Comparison of ENCODE assay signal across 1 cellular context in the genomic region with DNA sequence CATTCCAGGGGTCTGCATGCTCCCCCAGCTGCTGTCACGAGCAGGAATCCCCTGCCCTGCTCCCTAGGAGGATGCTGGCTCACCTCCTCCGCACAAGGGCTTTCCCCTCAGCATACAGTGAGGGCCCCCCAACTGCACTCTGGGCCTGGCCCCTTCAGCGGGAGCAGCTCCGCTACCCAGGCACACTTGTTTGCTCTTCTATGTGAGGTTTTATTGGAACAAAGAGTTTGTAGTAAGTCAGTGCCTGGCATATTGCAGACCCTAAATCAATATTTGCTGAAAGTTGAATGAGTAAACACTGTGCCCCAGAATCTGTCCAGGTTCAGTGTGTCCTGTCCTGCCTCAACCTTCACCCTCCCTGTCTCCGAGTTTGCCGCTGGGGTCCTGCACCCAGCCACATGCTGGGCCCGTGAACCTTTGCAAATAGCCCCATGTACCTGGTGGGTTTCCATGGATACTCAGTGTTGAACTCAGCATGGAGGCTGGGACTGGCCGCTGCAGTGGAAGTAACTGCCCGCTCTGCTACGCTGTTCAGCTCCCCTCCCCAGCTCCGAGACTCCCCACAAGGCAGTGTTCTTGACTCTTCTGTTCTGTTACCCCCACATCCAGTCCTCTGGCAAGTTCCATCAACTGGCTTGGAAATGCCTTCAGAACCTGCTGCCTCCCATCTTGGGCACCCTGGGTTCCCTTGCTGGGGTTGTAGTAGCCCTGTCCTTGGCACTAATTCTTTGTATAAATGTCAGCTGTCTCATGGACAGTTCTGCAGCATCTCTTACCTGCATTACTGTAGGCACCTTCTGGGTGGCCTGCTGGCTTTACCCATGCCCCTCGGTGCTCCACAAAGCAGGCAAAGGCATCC.
A peak's percentile ranks its signal among the peaks of the same experiment; 100 is the strongest.
TF ChIP-seq lines count a peak whose summit lies in the region.

No MANE protein-coding gene starts in this region.

TF ChIP-seq in HepG2, 621 proteins besides CTCF, POLR2A, EP300 and RAD21 (continued from another document and continues in another):
- TF ChIP-seq, protein P1, sequence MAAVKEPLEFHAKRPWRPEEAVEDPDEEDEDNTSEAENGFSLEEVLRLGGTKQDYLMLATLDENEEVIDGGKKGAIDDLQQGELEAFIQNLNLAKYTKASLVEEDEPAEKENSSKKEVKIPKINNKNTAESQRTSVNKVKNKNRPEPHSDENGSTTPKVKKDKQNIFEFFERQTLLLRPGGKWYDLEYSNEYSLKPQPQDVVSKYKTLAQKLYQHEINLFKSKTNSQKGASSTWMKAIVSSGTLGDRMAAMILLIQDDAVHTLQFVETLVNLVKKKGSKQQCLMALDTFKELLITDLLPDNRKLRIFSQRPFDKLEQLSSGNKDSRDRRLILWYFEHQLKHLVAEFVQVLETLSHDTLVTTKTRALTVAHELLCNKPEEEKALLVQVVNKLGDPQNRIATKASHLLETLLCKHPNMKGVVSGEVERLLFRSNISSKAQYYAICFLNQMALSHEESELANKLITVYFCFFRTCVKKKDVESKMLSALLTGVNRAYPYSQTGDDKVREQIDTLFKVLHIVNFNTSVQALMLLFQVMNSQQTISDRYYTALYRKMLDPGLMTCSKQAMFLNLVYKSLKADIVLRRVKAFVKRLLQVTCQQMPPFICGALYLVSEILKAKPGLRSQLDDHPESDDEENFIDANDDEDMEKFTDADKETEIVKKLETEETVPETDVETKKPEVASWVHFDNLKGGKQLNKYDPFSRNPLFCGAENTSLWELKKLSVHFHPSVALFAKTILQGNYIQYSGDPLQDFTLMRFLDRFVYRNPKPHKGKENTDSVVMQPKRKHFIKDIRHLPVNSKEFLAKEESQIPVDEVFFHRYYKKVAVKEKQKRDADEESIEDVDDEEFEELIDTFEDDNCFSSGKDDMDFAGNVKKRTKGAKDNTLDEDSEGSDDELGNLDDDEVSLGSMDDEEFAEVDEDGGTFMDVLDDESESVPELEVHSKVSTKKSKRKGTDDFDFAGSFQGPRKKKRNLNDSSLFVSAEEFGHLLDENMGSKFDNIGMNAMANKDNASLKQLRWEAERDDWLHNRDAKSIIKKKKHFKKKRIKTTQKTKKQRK (IDR thresholded peaks at IDR 0.05; ENCODE audit: low read length), result no peak
- TF ChIP-seq TEAD3 (CRISPR knock-in tag; optimal IDR thresholded peaks at IDR 0.05; ENCODE audit: borderline replicate concordance), result peak; percentile 44
- no peak for TF ChIP-seq ATAD3A (CRISPR knock-in tag; IDR thresholded peaks at IDR 0.05)
- TF ChIP-seq ZNF33A (CRISPR knock-in tag; IDR thresholded peaks at IDR 0.05; ENCODE audit: borderline replicate concordance), result no peak
- no peak for TF ChIP-seq SP4 (CRISPR knock-in tag; IDR thresholded peaks at IDR 0.05)
- TF ChIP-seq NFYB (CRISPR knock-in tag; IDR thresholded peaks at IDR 0.05), result no peak
- TF ChIP-seq EEA1 (CRISPR knock-in tag; IDR thresholded peaks at IDR 0.05; ENCODE audit: borderline replicate concordance), result no peak
- no peak; the same call in 1 of the 2 replicates for TF ChIP-seq ZNF607 (CRISPR knock-in tag; IDR thresholded peaks at IDR 0.05; ENCODE audit: borderline replicate concordance)
- TF ChIP-seq ZNF335 (CRISPR knock-in tag; IDR thresholded peaks at IDR 0.05), result no peak; the same call in 1 of the 2 replicates
- TF ChIP-seq KLF16 (CRISPR knock-in tag; IDR thresholded peaks at IDR 0.05), result peak in 1 of 2 experiments; percentile 68; a peak in 2 of 4 replicates
- TF ChIP-seq NCOA5 (CRISPR knock-in tag; IDR thresholded peaks at IDR 0.05), result no peak
- TF ChIP-seq KMT2B (CRISPR knock-in tag; IDR thresholded peaks at IDR 0.05), result peak; percentile 57; the same call in 1 of the 2 replicates
- TF ChIP-seq, protein P2, sequence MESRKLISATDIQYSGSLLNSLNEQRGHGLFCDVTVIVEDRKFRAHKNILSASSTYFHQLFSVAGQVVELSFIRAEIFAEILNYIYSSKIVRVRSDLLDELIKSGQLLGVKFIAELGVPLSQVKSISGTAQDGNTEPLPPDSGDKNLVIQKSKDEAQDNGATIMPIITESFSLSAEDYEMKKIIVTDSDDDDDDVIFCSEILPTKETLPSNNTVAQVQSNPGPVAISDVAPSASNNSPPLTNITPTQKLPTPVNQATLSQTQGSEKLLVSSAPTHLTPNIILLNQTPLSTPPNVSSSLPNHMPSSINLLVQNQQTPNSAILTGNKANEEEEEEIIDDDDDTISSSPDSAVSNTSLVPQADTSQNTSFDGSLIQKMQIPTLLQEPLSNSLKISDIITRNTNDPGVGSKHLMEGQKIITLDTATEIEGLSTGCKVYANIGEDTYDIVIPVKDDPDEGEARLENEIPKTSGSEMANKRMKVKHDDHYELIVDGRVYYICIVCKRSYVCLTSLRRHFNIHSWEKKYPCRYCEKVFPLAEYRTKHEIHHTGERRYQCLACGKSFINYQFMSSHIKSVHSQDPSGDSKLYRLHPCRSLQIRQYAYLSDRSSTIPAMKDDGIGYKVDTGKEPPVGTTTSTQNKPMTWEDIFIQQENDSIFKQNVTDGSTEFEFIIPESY (CRISPR knock-in tag; IDR thresholded peaks at IDR 0.05), result peak; percentile 53
- no peak for TF ChIP-seq TEAD2 (CRISPR knock-in tag; IDR thresholded peaks at IDR 0.05)
- TF ChIP-seq FOSL2 (CRISPR knock-in tag; IDR thresholded peaks at IDR 0.05), result peak; percentile 72; the same call in 1 of the 2 replicates
- TF ChIP-seq HNF4A (CRISPR knock-in tag; IDR thresholded peaks at IDR 0.05), result peak; percentile 86
- TF ChIP-seq ZSCAN25 (CRISPR knock-in tag; IDR thresholded peaks at IDR 0.05), result peak; percentile 56; the same call in 1 of the 2 replicates
- TF ChIP-seq HMG20B (CRISPR knock-in tag; conservative IDR thresholded peaks at IDR 0.05), result peak; percentile 87
- TF ChIP-seq FOXO1 (CRISPR knock-in tag; IDR thresholded peaks at IDR 0.05), result peak; percentile 88; the same call in 1 of the 2 replicates
- TF ChIP-seq ZNF333 (CRISPR knock-in tag; IDR thresholded peaks at IDR 0.05; ENCODE audit: borderline replicate concordance), result 0 out of 2 replicates have a peak, but pooled peaks have one; percentile 54
- TF ChIP-seq DNMT3B (CRISPR knock-in tag; conservative IDR thresholded peaks at IDR 0.05), result no peak
- TF ChIP-seq GABPB1 (CRISPR knock-in tag; IDR thresholded peaks at IDR 0.05), result peak; percentile 41; the same call in 1 of the 2 replicates
- TF ChIP-seq, protein P3, sequence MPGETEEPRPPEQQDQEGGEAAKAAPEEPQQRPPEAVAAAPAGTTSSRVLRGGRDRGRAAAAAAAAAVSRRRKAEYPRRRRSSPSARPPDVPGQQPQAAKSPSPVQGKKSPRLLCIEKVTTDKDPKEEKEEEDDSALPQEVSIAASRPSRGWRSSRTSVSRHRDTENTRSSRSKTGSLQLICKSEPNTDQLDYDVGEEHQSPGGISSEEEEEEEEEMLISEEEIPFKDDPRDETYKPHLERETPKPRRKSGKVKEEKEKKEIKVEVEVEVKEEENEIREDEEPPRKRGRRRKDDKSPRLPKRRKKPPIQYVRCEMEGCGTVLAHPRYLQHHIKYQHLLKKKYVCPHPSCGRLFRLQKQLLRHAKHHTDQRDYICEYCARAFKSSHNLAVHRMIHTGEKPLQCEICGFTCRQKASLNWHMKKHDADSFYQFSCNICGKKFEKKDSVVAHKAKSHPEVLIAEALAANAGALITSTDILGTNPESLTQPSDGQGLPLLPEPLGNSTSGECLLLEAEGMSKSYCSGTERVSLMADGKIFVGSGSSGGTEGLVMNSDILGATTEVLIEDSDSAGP (CRISPR knock-in tag; IDR thresholded peaks at IDR 0.05; ENCODE audit: borderline replicate concordance), result peak; percentile 29; the same call in 1 of the 2 replicates
- TF ChIP-seq BHLHE40 (IDR thresholded peaks at IDR 0.05; ENCODE audit: low read length), result peak; percentile 54
- no peak for TF ChIP-seq AGO1 (IDR thresholded peaks at IDR 0.05; ENCODE audit: low read depth, low read length, poor library complexity, severe bottlenecking)
- no peak for TF ChIP-seq ATF1 (CRISPR knock-in tag; IDR thresholded peaks at IDR 0.05)
- TF ChIP-seq, protein P4, sequence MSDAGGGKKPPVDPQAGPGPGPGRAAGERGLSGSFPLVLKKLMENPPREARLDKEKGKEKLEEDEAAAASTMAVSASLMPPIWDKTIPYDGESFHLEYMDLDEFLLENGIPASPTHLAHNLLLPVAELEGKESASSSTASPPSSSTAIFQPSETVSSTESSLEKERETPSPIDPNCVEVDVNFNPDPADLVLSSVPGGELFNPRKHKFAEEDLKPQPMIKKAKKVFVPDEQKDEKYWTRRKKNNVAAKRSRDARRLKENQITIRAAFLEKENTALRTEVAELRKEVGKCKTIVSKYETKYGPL (CRISPR knock-in tag; IDR thresholded peaks at IDR 0.05), result no peak
- TF ChIP-seq, protein P5, sequence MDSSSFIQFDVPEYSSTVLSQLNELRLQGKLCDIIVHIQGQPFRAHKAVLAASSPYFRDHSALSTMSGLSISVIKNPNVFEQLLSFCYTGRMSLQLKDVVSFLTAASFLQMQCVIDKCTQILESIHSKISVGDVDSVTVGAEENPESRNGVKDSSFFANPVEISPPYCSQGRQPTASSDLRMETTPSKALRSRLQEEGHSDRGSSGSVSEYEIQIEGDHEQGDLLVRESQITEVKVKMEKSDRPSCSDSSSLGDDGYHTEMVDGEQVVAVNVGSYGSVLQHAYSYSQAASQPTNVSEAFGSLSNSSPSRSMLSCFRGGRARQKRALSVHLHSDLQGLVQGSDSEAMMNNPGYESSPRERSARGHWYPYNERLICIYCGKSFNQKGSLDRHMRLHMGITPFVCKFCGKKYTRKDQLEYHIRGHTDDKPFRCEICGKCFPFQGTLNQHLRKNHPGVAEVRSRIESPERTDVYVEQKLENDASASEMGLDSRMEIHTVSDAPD (CRISPR knock-in tag; IDR thresholded peaks at IDR 0.05), result 0 out of 2 replicates have a peak, but pooled peaks have one; percentile 63
- TF ChIP-seq SP2 (CRISPR knock-in tag; IDR thresholded peaks at IDR 0.05), result no peak
- TF ChIP-seq, protein P6, sequence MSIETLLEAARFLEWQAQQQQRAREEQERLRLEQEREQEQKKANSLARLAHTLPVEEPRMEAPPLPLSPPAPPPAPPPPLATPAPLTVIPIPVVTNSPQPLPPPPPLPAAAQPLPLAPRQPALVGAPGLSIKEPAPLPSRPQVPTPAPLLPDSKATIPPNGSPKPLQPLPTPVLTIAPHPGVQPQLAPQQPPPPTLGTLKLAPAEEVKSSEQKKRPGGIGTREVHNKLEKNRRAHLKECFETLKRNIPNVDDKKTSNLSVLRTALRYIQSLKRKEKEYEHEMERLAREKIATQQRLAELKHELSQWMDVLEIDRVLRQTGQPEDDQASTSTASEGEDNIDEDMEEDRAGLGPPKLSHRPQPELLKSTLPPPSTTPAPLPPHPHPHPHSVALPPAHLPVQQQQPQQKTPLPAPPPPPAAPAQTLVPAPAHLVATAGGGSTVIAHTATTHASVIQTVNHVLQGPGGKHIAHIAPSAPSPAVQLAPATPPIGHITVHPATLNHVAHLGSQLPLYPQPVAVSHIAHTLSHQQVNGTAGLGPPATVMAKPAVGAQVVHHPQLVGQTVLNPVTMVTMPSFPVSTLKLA (IDR thresholded peaks at IDR 0.05), result peak; percentile 72; the same call in 1 of the 2 replicates
- TF ChIP-seq, protein P7, sequence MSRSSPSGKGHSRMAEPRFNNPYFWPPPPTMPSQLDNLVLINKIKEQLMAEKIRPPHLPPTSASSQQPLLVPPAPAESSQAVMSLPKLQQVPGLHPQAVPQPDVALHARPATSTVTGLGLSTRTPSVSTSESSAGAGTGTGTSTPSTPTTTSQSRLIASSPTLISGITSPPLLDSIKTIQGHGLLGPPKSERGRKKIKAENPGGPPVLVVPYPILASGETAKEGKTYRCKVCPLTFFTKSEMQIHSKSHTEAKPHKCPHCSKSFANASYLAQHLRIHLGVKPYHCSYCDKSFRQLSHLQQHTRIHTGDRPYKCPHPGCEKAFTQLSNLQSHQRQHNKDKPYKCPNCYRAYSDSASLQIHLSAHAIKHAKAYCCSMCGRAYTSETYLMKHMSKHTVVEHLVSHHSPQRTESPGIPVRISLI (CRISPR knock-in tag; IDR thresholded peaks at IDR 0.05; ENCODE audit: borderline replicate concordance), result no peak
- TF ChIP-seq ZNF263 (CRISPR knock-in tag; IDR thresholded peaks at IDR 0.05), result peak; percentile 46; the same call in 1 of the 2 replicates
- TF ChIP-seq, protein P8, sequence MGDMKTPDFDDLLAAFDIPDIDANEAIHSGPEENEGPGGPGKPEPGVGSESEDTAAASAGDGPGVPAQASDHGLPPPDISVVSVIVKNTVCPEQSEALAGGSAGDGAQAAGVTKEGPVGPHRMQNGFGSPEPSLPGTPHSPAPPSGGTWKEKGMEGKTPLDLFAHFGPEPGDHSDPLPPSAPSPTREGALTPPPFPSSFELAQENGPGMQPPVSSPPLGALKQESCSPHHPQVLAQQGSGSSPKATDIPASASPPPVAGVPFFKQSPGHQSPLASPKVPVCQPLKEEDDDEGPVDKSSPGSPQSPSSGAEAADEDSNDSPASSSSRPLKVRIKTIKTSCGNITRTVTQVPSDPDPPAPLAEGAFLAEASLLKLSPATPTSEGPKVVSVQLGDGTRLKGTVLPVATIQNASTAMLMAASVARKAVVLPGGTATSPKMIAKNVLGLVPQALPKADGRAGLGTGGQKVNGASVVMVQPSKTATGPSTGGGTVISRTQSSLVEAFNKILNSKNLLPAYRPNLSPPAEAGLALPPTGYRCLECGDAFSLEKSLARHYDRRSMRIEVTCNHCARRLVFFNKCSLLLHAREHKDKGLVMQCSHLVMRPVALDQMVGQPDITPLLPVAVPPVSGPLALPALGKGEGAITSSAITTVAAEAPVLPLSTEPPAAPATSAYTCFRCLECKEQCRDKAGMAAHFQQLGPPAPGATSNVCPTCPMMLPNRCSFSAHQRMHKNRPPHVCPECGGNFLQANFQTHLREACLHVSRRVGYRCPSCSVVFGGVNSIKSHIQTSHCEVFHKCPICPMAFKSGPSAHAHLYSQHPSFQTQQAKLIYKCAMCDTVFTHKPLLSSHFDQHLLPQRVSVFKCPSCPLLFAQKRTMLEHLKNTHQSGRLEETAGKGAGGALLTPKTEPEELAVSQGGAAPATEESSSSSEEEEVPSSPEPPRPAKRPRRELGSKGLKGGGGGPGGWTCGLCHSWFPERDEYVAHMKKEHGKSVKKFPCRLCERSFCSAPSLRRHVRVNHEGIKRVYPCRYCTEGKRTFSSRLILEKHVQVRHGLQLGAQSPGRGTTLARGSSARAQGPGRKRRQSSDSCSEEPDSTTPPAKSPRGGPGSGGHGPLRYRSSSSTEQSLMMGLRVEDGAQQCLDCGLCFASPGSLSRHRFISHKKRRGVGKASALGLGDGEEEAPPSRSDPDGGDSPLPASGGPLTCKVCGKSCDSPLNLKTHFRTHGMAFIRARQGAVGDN (CRISPR knock-in tag; IDR thresholded peaks at IDR 0.05), result peak; percentile 94
- TF ChIP-seq, protein P9, sequence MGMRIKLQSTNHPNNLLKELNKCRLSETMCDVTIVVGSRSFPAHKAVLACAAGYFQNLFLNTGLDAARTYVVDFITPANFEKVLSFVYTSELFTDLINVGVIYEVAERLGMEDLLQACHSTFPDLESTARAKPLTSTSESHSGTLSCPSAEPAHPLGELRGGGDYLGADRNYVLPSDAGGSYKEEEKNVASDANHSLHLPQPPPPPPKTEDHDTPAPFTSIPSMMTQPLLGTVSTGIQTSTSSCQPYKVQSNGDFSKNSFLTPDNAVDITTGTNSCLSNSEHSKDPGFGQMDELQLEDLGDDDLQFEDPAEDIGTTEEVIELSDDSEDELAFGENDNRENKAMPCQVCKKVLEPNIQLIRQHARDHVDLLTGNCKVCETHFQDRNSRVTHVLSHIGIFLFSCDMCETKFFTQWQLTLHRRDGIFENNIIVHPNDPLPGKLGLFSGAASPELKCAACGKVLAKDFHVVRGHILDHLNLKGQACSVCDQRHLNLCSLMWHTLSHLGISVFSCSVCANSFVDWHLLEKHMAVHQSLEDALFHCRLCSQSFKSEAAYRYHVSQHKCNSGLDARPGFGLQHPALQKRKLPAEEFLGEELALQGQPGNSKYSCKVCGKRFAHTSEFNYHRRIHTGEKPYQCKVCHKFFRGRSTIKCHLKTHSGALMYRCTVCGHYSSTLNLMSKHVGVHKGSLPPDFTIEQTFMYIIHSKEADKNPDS (CRISPR knock-in tag; IDR thresholded peaks at IDR 0.05), result no peak
- no peak for TF ChIP-seq PLRG1 (conservative IDR thresholded peaks at IDR 0.05)
- TF ChIP-seq CEBPB (IDR thresholded peaks at IDR 0.05; ENCODE audit: borderline replicate concordance, low read depth, low read length), result peak; percentile 31; the same call in 1 of the 2 replicates
- peak; percentile 30; the same call in 1 of the 2 replicates for TF ChIP-seq HNF4G (IDR thresholded peaks at IDR 0.05; ENCODE audit: borderline replicate concordance, low read depth, low read length)
- no peak; the same call in 1 of the 2 replicates for TF ChIP-seq HNF4G (CRISPR knock-in tag; IDR thresholded peaks at IDR 0.05; ENCODE audit: borderline replicate concordance, low read depth)
